In the genomic region with DNA sequence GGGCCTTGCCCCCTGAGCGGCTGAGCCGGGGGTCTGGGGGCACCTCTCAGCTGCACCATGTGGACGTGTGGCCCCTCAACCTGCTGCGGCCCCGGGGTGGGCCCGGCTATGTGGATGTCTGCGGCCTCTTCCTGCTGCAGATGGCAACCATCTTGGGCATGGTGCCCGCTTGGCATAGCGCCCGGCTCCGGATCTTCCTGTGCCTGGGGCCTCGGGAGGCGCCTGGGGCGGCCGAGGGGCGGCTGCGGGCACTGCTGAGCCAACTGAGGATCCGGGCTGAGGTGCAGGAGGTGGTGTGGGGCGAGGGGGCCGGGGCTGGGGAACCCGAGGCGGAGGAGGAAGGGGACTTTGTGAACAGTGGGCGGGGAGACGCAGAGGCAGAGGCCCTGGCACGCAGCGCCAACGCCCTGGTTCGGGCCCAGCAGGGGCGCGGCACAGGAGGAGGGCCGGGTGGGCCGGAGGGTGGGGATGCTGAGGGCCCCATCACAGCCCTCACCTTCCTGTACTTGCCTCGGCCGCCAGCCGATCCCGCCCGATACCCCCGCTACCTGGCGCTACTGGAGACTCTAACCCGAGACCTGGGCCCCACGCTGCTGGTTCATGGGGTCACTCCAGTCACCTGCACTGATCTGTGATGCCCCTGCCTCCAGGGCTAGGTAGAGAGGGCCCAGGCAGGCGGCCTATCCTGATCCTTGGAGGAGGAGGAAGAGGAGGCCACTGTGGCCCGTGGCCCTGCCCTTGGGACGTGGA, we compare ENCODE assay signal across 8 cellular contexts. TPM values are rescaled to one million over a fixed set of nuclear protein-coding genes. Genes with fewer than 3 reads are reported as not detected.
DNase-seq lines count a peak whose midpoint lies in the region; ATAC-seq and TF ChIP-seq lines count a peak whose summit lies in the region.

No MANE protein-coding gene starts in this region.

- peaks cover 29% of the 10 kb centered on the region for H3K79me2 ChIP-seq in Loucy (ENCODE audit: insufficient read depth, low read length)
- H3K79me2 ChIP-seq in smooth muscle cell (ENCODE audit: low read depth) = peaks cover 27% of the 10 kb centered on the region

- 95% methylated on average over 20 of the region's 44 CpGs for WGBS in smooth muscle cell (ENCODE audit: low lambda C conversion rate)

- ATAC-seq in GM19023 (IDR thresholded peaks at IDR 0.05; ENCODE audit: unreplicated experiment) (no peak), HG02981 (IDR thresholded peaks at IDR 0.05; ENCODE audit: unreplicated experiment) (no peak)

- H3K4me2 ChIP-seq in Loucy (ENCODE audit: low read depth, low read length, poor library complexity, severe bottlenecking) = peak overlapping the region; percentile 87
- H3K4me2 ChIP-seq in smooth muscle cell = no peak overlapping the region

- H3K27me3 ChIP-seq in Loucy (ENCODE audit: insufficient read depth, low read length, poor library complexity, severe bottlenecking) (no peaks in the 10 kb centered on the region), smooth muscle cell (ENCODE audit: low read depth) (no peaks in the 10 kb centered on the region)

- TF ChIP-seq CTCF in C4-2B (conservative IDR thresholded peaks at IDR 0.05) (no peak), Loucy (conservative IDR thresholded peaks at IDR 0.05; ENCODE audit: low read length) (no peak), smooth muscle cell (IDR thresholded peaks at IDR 0.05; ENCODE audit: borderline replicate concordance, insufficient read depth, poor library complexity, severe bottlenecking) (no peak)

- H2AFZ ChIP-seq in Loucy (ENCODE audit: low read length) (no peak overlapping the region), smooth muscle cell (ENCODE audit: low read depth) (no peak overlapping the region)

- H3K27ac ChIP-seq in C4-2B (peak overlapping the region; percentile 56), smooth muscle cell (ENCODE audit: low read depth) (peak overlapping the region; percentile 89)

- H3F3A ChIP-seq in Loucy (ENCODE audit: low read depth) = no peaks in the 10 kb centered on the region
- H3F3A ChIP-seq in smooth muscle cell (ENCODE audit: low read depth) = peaks cover 6% of the 10 kb centered on the region

- H3K36me3 ChIP-seq in Loucy (ENCODE audit: insufficient read depth, low read length) = no peaks in the 10 kb centered on the region
- H3K36me3 ChIP-seq in smooth muscle cell (ENCODE audit: low read depth) = no peaks in the 10 kb centered on the region

- H4K20me1 ChIP-seq in Loucy (ENCODE audit: insufficient read depth, low read length, poor library complexity, severe bottlenecking) (no peaks in the 10 kb centered on the region), smooth muscle cell (ENCODE audit: low read depth) (no peaks in the 10 kb centered on the region)

- H3K4me3 ChIP-seq in Loucy (ENCODE audit: low read length, poor library complexity, severe bottlenecking) (peak overlapping the region; percentile 79), smooth muscle cell (no peak overlapping the region)

- DNase-seq in activated naive CD4-positive, alpha-beta T cell treated with anti-CD3 and anti-CD28 coated beads, Interleukin-2, amount 50 U/mL, for 16 hours = peak; percentile 45
- DNase-seq in hypothalamus (lab: John Stamatoyannopoulos, UW) = peak; percentile 40 to 94 (median 74)
- no peak for DNase-seq in smooth muscle cell (lab: John Stamatoyannopoulos, UW; ENCODE audit: unreplicated experiment)
- no peak for DNase-seq in NCI-H524 treated with DMSO at 0.1 percent for 48 hours (lab: John Stamatoyannopoulos, UW)

- H3K9ac ChIP-seq in Loucy (ENCODE audit: low read depth, low read length, poor library complexity, severe bottlenecking) = peak overlapping the region; percentile 97
- H3K9ac ChIP-seq in smooth muscle cell (ENCODE audit: low read depth) = peak overlapping the region; percentile 99

- H3K4me1 ChIP-seq in Loucy (ENCODE audit: insufficient read depth, low read length, poor library complexity, severe bottlenecking) (peaks cover 12% of the 10 kb centered on the region), smooth muscle cell (ENCODE audit: low read depth) (peaks cover 9% of the 10 kb centered on the region)

- no peaks in the 10 kb centered on the region for H3K9me2 ChIP-seq in Loucy (replicated peaks; ENCODE audit: low read depth, low read length)

- H3K9me3 ChIP-seq in Loucy (ENCODE audit: insufficient read depth, low read depth, low read length) (no peaks in the 10 kb centered on the region), smooth muscle cell (replicated peaks; ENCODE audit: low read depth) (no peaks in the 10 kb centered on the region)

RNA-seq across cellular contexts. Expression of gene TRIP6, which starts 1.0 kb away (rescaled TPM):
- 41.9 and 46.8 TPM in 2 replicates for total RNA-seq in smooth muscle cell
- 65.6 and 87.0 TPM in 2 replicates for polyA plus RNA-seq in smooth muscle cell

RNA-seq across cellular contexts. Expression of gene SRRT, which starts 8.8 kb away (rescaled TPM):
- 17.8 and 32.1 TPM in 2 replicates for total RNA-seq in smooth muscle cell
- polyA plus RNA-seq in smooth muscle cell = 63.6 and 87.5 TPM in 2 replicates

RNA-seq across cellular contexts. Expression of gene SLC12A9, which starts 13.6 kb away (rescaled TPM):
- total RNA-seq in smooth muscle cell = 8.9 and 16.8 TPM in 2 replicates
- polyA plus RNA-seq in smooth muscle cell = 12.1 and 17.8 TPM in 2 replicates

RNA-seq across cellular contexts. Expression of gene UFSP1, which starts 23.4 kb away (rescaled TPM):
- total RNA-seq in smooth muscle cell = 0.31 and 1.2 TPM in 2 replicates
- 2.6 and 2.9 TPM in 2 replicates for polyA plus RNA-seq in smooth muscle cell

RNA-seq across cellular contexts. Expression of gene ACHE, which starts 29.5 kb away (rescaled TPM):
- total RNA-seq in smooth muscle cell = 2.6 and 3.2 TPM in 2 replicates
- 2.8 and 3.5 TPM in 2 replicates for polyA plus RNA-seq in smooth muscle cell

Comparison
In these comparisons a context has a peak if more than half of its experiments do, and no peak if none do; other contexts are left out.
1. DNase-seq: peak in activated naive CD4-positive, alpha-beta T cell treated with anti-CD3 and anti-CD28 coated beads, Interleukin-2, amount 50 U/mL, for 16 hours (single experiment) and hypothalamus (51 of 51); none in smooth muscle cell (single experiment) and NCI-H524 treated with DMSO at 0.1 percent for 48 hours (single experiment).